ENCODE assay signal across 30 cellular contexts in the genomic region with DNA sequence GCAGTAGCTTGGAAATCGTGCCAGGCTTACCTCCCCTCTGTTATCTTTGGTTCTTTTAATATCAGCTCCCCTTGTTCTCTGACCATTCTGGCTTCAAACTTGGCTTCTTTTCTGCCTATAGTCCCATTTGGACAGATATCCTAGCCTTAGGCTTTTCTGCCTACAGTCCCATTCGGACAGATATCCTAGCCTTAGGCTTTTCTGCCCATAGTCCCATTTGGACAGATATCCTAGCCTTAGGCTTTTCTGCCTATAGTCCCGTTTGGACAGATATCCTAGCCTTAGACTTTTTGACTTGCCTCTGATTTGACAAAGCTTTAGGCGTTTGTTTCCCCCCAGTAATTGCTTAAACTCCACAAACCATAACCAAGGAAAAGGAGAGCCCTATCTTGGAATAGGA. TPM values are rescaled to one million over a fixed set of nuclear protein-coding genes. Genes with fewer than 3 reads are reported as not detected.
DNase-seq lines count a peak whose midpoint lies in the region; ATAC-seq, FAIRE-seq and TF ChIP-seq lines count a peak whose summit lies in the region.
"Had no signal": no experiment of that assay in that cellular context is flagged by ENCODE, and none has a peak within 500 bp of the region (broad histone marks: within the 10 kb centered on the region; RNA-seq: fewer than 3 reads in every experiment).

No MANE protein-coding gene starts in this region.

- TF ChIP-seq RAD21 in HepG2 (CRISPR knock-in tag; IDR thresholded peaks at IDR 0.05) = no peak

- H3K27ac ChIP-seq in ACC112 (ENCODE audit: low read depth, low read length) (peak overlapping the region; percentile 28; the same call in 1 of the 2 replicates), Panc1 (ENCODE audit: low read length) (peak overlapping the region; percentile 68; the same call in 1 of the 2 replicates), HepG2 (ENCODE audit: extremely low read length, insufficient read depth, low read length) (no peak overlapping the region), osteoblast (ENCODE audit: low read depth, low read length) (peak overlapping the region; percentile 44), dorsolateral prefrontal cortex (peak overlapping the region in 4 of 59 donors; percentile 9 to 51 (median 24)), left ventricle myocardium inferior (replicated peaks) (no peak overlapping the region), ovary (no peak overlapping the region)
- H3K27ac ChIP-seq: HL-60, PC-9, SJSA1 had no signal

- no peak for TF ChIP-seq CTCF in Panc1 (IDR thresholded peaks at IDR 0.05)
- TF ChIP-seq CTCF in HepG2 (CRISPR knock-in tag; IDR thresholded peaks at IDR 0.05) = no peak
- no peak for TF ChIP-seq CTCF in osteoblast (IDR thresholded peaks at IDR 0.05; ENCODE audit: extremely low read depth, low read depth, low read length)
- TF ChIP-seq CTCF in dorsolateral prefrontal cortex (IDR thresholded peaks at IDR 0.05 in 54 of 56, conservative IDR thresholded peaks at IDR 0.05 in 2 of 56; ENCODE audit: low read depth in 1 of 56, partially characterized antibody in 56 of 56) = no peak
- TF ChIP-seq CTCF in left ventricle myocardium inferior (IDR thresholded peaks at IDR 0.05; ENCODE audit: borderline replicate concordance) = no peak
- no peak for TF ChIP-seq CTCF in ovary (IDR thresholded peaks at IDR 0.05)

- H3K79me2 ChIP-seq in ACC112 (ENCODE audit: control insufficient read depth, insufficient read depth, low read length, unreplicated experiment) (no peaks in the 10 kb centered on the region), HepG2 (ENCODE audit: insufficient read depth, low read length) (no peaks in the 10 kb centered on the region), osteoblast (ENCODE audit: insufficient read depth, low read length) (no peaks in the 10 kb centered on the region)

- BruUV-seq in Panc1 (replicated peaks; lab: Mats Ljungman, UMichigan) (no TSS peak), HepG2 (replicated peaks; lab: Mats Ljungman, UMichigan) (no TSS peak)

- no peaks in the 10 kb centered on the region for H4K20me1 ChIP-seq in HepG2 (ENCODE audit: insufficient read depth, low read length)
- H4K20me1 ChIP-seq in osteoblast (ENCODE audit: insufficient read depth, low read length) = no peaks in the 10 kb centered on the region

- H3K4me1 ChIP-seq in ACC112 (ENCODE audit: control insufficient read depth, insufficient read depth, low read length, unreplicated experiment) = peaks cover 44% of the 10 kb centered on the region
- peaks cover 36% of the 10 kb centered on the region for H3K4me1 ChIP-seq in Panc1 (ENCODE audit: control insufficient read depth, insufficient read depth, low read length)
- peaks cover 32% of the 10 kb centered on the region for H3K4me1 ChIP-seq in HepG2 (ENCODE audit: insufficient read depth, low read length)
- H3K4me1 ChIP-seq in osteoblast (ENCODE audit: insufficient read depth, low read length) = peaks cover 31% of the 10 kb centered on the region
- peaks cover 4% of the 10 kb centered on the region for H3K4me1 ChIP-seq in left ventricle myocardium inferior
- peaks cover 3% of the 10 kb centered on the region for H3K4me1 ChIP-seq in ovary (ENCODE audit: insufficient read depth)
- H3K4me1 ChIP-seq: BE2C had no signal

- 83% methylated on average over 4 of the region's 4 CpGs for WGBS in HepG2 (ENCODE audit: low lambda C conversion rate)
- 74 to 80% (median 79%) methylated on average over 4 of the region's 4 CpGs for WGBS in ovary, 3 donors

- H3K36me3 ChIP-seq in ACC112 (ENCODE audit: insufficient read depth, low read length) = no peaks in the 10 kb centered on the region
- no peaks in the 10 kb centered on the region for H3K36me3 ChIP-seq in Panc1 (ENCODE audit: control insufficient read depth, insufficient read depth, low read length)
- H3K36me3 ChIP-seq in HepG2 (replicated peaks in 1 of 2; ENCODE audit: control insufficient read depth in 1 of 2, insufficient read depth in 2 of 2, low read length in 2 of 2) = no peaks in the 10 kb centered on the region
- no peaks in the 10 kb centered on the region for H3K36me3 ChIP-seq in osteoblast (ENCODE audit: insufficient read depth, low read length)
- H3K36me3 ChIP-seq in left ventricle myocardium inferior = no peaks in the 10 kb centered on the region
- H3K36me3 ChIP-seq in ovary = no peaks in the 10 kb centered on the region
- H3K36me3 ChIP-seq: BE2C, MG63 had no signal

- DNase-seq in Panc1 (ENCODE audit: low read depth, low spot score) = no peak
- no peak for DNase-seq in HepG2 (ENCODE audit: low spot score)
- no peak for DNase-seq in osteoblast (ENCODE audit: insufficient read length, low spot score, missing footprints)
- no peak for DNase-seq in dorsolateral prefrontal cortex
- DNase-seq in left ventricle myocardium inferior = no peak
- no peak for DNase-seq in ovary
- DNase-seq: BE2C; CD8-positive, alpha-beta memory T cell; DMS153; DND-41; Kasumi-1; MG63; NCI-H1105 treated with DMSO at 0.1 percent for 48 hours; NCI-H146; NCI-H1930; NCI-H2107; NCI-H524; NCI-H748 treated with DMSO at 0.1 percent for 48 hours; NK-92 treated with Interleukin-12 subunit alpha and Interleukin-12 subunit beta, amount 100 ng/mL, for 24 hours; PC-9; Right ventricle myocardium superior; RPMI8226 had no signal

- POLR2A ChIA-PET in Panc1 (lab: Charles Lee) = no interaction called here
- POLR2A ChIA-PET in HepG2 (lab: Yijun Ruan, JAX) = interaction anchor here (1.7 kb wide), 1 partner anchor 12 kb away, joined by 7 read pairs; no protein-coding TSS in a partner anchor

- H3K4me3 ChIP-seq in ACC112 (ENCODE audit: low read depth, low read length) (no peak overlapping the region), Panc1 (ENCODE audit: low read depth in 2 of 2, low read length in 2 of 2) (no peak overlapping the region), HepG2 (replicated peaks in 1 of 3; ENCODE audit: insufficient read depth in 1 of 3, low read depth in 2 of 3, low read length in 3 of 3) (no peak overlapping the region), osteoblast (ENCODE audit: insufficient read depth, low read length) (no peak overlapping the region), dorsolateral prefrontal cortex (no peak overlapping the region), left ventricle myocardium inferior (no peak overlapping the region), ovary (no peak overlapping the region)
- H3K4me3 ChIP-seq: MG63, PC-9, SJSA1 had no signal

- no peaks in the 10 kb centered on the region for H3K9me3 ChIP-seq in Panc1 (ENCODE audit: control insufficient read depth, insufficient read depth, low read depth, low read length)
- H3K9me3 ChIP-seq in HepG2 (ENCODE audit: low read length) = no peaks in the 10 kb centered on the region
- no peaks in the 10 kb centered on the region for H3K9me3 ChIP-seq in osteoblast (ENCODE audit: low read depth, low read length)
- no peaks in the 10 kb centered on the region for H3K9me3 ChIP-seq in left ventricle myocardium inferior (replicated peaks)
- H3K9me3 ChIP-seq in ovary = no peaks in the 10 kb centered on the region
- H3K9me3 ChIP-seq: BE2C, MG63, SJSA1 had no signal

- TF ChIP-seq POLR2A in HepG2 (IDR thresholded peaks at IDR 0.05; ENCODE audit: insufficient read depth in 1 of 2, low read depth in 2 of 2, low read length in 2 of 2) = no peak
- TF ChIP-seq POLR2A in ovary (IDR thresholded peaks at IDR 0.05) = no peak

- no peak for TF ChIP-seq EP300 in HepG2 (IDR thresholded peaks at IDR 0.05; ENCODE audit: low read depth in 2 of 2, low read length in 2 of 2)
- no peak for TF ChIP-seq EP300 in HepG2 (CRISPR knock-in tag; IDR thresholded peaks at IDR 0.05; ENCODE audit: borderline replicate concordance)
- no peak for TF ChIP-seq EP300 in ovary (IDR thresholded peaks at IDR 0.05)

- ATAC-seq in Panc1 (no peak), HepG2 (no peak), GM19397 (IDR thresholded peaks at IDR 0.05; ENCODE audit: unreplicated experiment) (no peak)

- H3K4me2 ChIP-seq in HepG2 (ENCODE audit: low read depth, low read length) (0 out of 2 replicates have a peak overlapping the region, but pooled peaks have one; percentile 59), osteoblast (ENCODE audit: insufficient read depth, low read length) (no peak overlapping the region)
- H3K4me2 ChIP-seq: PC-9 had no signal

- in situ Hi-C loops in Panc1 (cut with HindIII; ENCODE audit: low pct_unique_long_range_greater_than_20kb, low sequenced_read_pairs) = loop anchor here (10.0 kb wide), 1 partner anchor 90 kb away; no protein-coding TSS in a partner anchor
- in situ Hi-C loops in HepG2 (cut with HindIII; ENCODE audit: extremely low pct_ligation_motif_present, low pct_unique_long_range_greater_than_20kb) = loop anchor here (5.0 kb wide), 1 partner anchor 223 kb away; no protein-coding TSS in a partner anchor

- H3K27me3 ChIP-seq in ACC112 (ENCODE audit: insufficient read depth, low read length) (no peaks in the 10 kb centered on the region), Panc1 (ENCODE audit: control insufficient read depth, insufficient read depth, low read length) (no peaks in the 10 kb centered on the region), HepG2 (ENCODE audit: control insufficient read depth in 1 of 2, insufficient read depth in 2 of 2, low read length in 2 of 2) (no peaks in the 10 kb centered on the region), osteoblast (ENCODE audit: insufficient read depth, low read length) (no peaks in the 10 kb centered on the region), dorsolateral prefrontal cortex (no peaks in the 10 kb centered on the region), left ventricle myocardium inferior (ENCODE audit: low read depth) (no peaks in the 10 kb centered on the region), ovary (no peaks in the 10 kb centered on the region)
- H3K27me3 ChIP-seq: BE2C, MG63, SJSA1 had no signal

- H2AFZ ChIP-seq in ACC112 (ENCODE audit: low read length, unreplicated experiment) (no peak overlapping the region), HepG2 (ENCODE audit: low read length) (no peak overlapping the region), osteoblast (ENCODE audit: low read length) (no peak overlapping the region)
- H2AFZ ChIP-seq: PC-9 had no signal

- CTCF ChIA-PET in Panc1 (lab: Charles Lee) = no interaction called here
- CTCF ChIA-PET in HepG2 (lab: Yijun Ruan, JAX; ENCODE audit: low intra/inter-chr PET ratio, low total read pairs) = no interaction called here

- intact Hi-C loops in Panc1 (cut with micrococcal nuclease; ENCODE audit: unreplicated experiment) (no loop called here), HepG2 (cut with micrococcal nuclease; ENCODE audit: unreplicated experiment) (loop anchor here (5.0 kb wide), 1 partner anchor 82 kb away; a partner anchor contains a TSS), dorsolateral prefrontal cortex (cut with DNase I) (no loop called here), left ventricle myocardium inferior (cut with micrococcal nuclease) (no loop called here), ovary (cut with DNase I) (loop anchor here in 3 of 4 donors (5.0 kb wide), 1 partner anchor 218 kb away; no protein-coding TSS in a partner anchor)

- no peak for FAIRE-seq in HepG2 (lab: Jason Lieb, UNC)
- FAIRE-seq: GM12892 had no signal

- H3K9ac ChIP-seq in HepG2 (ENCODE audit: insufficient read depth, low read depth, low read length) = no peak overlapping the region

RNA-seq across cellular contexts. Expression of a gene that starts 25.6 kb away (rescaled TPM):
- total RNA-seq in Panc1 (2021; ENCODE audit: unreplicated experiment) = 19.3 TPM
- polyA plus RNA-seq in Panc1 (2012; ENCODE audit: insufficient read length) = 13.6 TPM
- total RNA-seq in HepG2 (2016; rRNA removed; fragmentation: Illumina TruSeq; extraction: Trizol) = 16.7 and 21.0 TPM in 2 replicates
- total RNA-seq in HepG2 (2016; cell fraction: cytosol; rRNA removed; fragmentation: Illumina TruSeq; extraction: Trizol; ENCODE audit: low read depth) = 1.2 and 1.5 TPM in 2 replicates
- 15.5 and 19.9 TPM in 2 replicates for total RNA-seq in HepG2 (2016; cell fraction: insoluble cytoplasmic fraction; rRNA removed; fragmentation: Illumina TruSeq; extraction: Trizol)
- total RNA-seq in HepG2 (2016; cell fraction: membrane; rRNA removed; fragmentation: Illumina TruSeq; extraction: Trizol) = 7.3 TPM in 2 replicates
- 27.0 and 27.7 TPM in 2 replicates for total RNA-seq in HepG2 (2016; cell fraction: nucleus; rRNA removed; fragmentation: Illumina TruSeq; extraction: Trizol)
- 5.2 TPM in 2 replicates for polyA plus RNA-seq in HepG2 (2011; rRNA removed)
- 2.2 and 2.7 TPM in 2 replicates for polyA plus RNA-seq in HepG2 (2011; cell fraction: cytosol; rRNA removed)
- polyA plus RNA-seq in HepG2 (2011; cell fraction: nucleus; rRNA removed) = 7.1 and 7.8 TPM in 2 replicates
- polyA plus RNA-seq in HepG2 (2012) = 7.1 and 8.1 TPM in 2 replicates
- polyA plus RNA-seq in HepG2 (2016; cell fraction: cytosol; fragmentation: Illumina TruSeq; extraction: Trizol; ENCODE audit: low read depth) = 0.27 and 0.35 TPM in 2 replicates
- 9.8 and 11.3 TPM in 2 replicates for polyA plus RNA-seq in HepG2 (2016; cell fraction: insoluble cytoplasmic fraction; fragmentation: Illumina TruSeq; extraction: Trizol; ENCODE audit: low read depth)
- polyA plus RNA-seq in HepG2 (2016; cell fraction: membrane; fragmentation: Illumina TruSeq; extraction: Trizol; ENCODE audit: low read depth) = 1.2 and 1.6 TPM in 2 replicates
- 16.7 and 19.0 TPM in 2 replicates for polyA plus RNA-seq in HepG2 (2016; cell fraction: nucleus; fragmentation: Illumina TruSeq; extraction: Trizol; ENCODE audit: insufficient read depth, low read depth)
- polyA minus RNA-seq in HepG2 (2011; rRNA and poly(A)+ RNA removed; ENCODE audit: low replicate concordance) = 34.4 and 211 TPM in 2 replicates
- polyA minus RNA-seq in HepG2 (2011; cell fraction: cytosol; rRNA and poly(A)+ RNA removed) = 8.0 and 11.1 TPM in 2 replicates
- polyA minus RNA-seq in HepG2 (2011; cell fraction: nucleus; rRNA and poly(A)+ RNA removed) = 44.5 and 48.6 TPM in 2 replicates
- 11.6 and 12.1 TPM in 2 replicates for total RNA-seq in osteoblast
- 10 to 100 TPM in 118 of 120 experiments, 1 to 10 TPM in 2; 8.5 to 41.5 (median 19.6) TPM for total RNA-seq in dorsolateral prefrontal cortex
- total RNA-seq in left ventricle myocardium inferior = 8.2 TPM
- total RNA-seq in ovary = 10 to 100 TPM in 5 of 7 donors, 1 to 10 TPM in 2; 5.5 to 25.1 (median 16.2) TPM
- polyA plus RNA-seq in ovary = 1 to 10 TPM; 5.3 to 6.7 TPM

RNA-seq across cellular contexts. Expression of a gene that starts 25.6 kb away (rescaled TPM):
- total RNA-seq in Panc1 (2021; ENCODE audit: unreplicated experiment) = 34.0 TPM
- 53.0 TPM for polyA plus RNA-seq in Panc1 (2012; ENCODE audit: insufficient read length)
- total RNA-seq in HepG2 (2016; rRNA removed; fragmentation: Illumina TruSeq; extraction: Trizol) = 17.2 and 17.4 TPM in 2 replicates
- total RNA-seq in HepG2 (2016; cell fraction: cytosol; rRNA removed; fragmentation: Illumina TruSeq; extraction: Trizol; ENCODE audit: low read depth) = 10.2 and 13.6 TPM in 2 replicates
- total RNA-seq in HepG2 (2016; cell fraction: insoluble cytoplasmic fraction; rRNA removed; fragmentation: Illumina TruSeq; extraction: Trizol) = 16.6 and 16.7 TPM in 2 replicates
- 27.6 and 32.6 TPM in 2 replicates for total RNA-seq in HepG2 (2016; cell fraction: membrane; rRNA removed; fragmentation: Illumina TruSeq; extraction: Trizol)
- 9.9 and 12.6 TPM in 2 replicates for total RNA-seq in HepG2 (2016; cell fraction: nucleus; rRNA removed; fragmentation: Illumina TruSeq; extraction: Trizol)
- polyA plus RNA-seq in HepG2 (2011; rRNA removed) = 15.8 and 23.0 TPM in 2 replicates
- 11.8 and 19.2 TPM in 2 replicates for polyA plus RNA-seq in HepG2 (2011; cell fraction: cytosol; rRNA removed)
- 5.3 and 5.8 TPM in 2 replicates for polyA plus RNA-seq in HepG2 (2011; cell fraction: nucleus; rRNA removed)
- 19.0 and 21.9 TPM in 2 replicates for polyA plus RNA-seq in HepG2 (2012)
- polyA plus RNA-seq in HepG2 (2016; cell fraction: cytosol; fragmentation: Illumina TruSeq; extraction: Trizol; ENCODE audit: low read depth) = 16.5 and 18.0 TPM in 2 replicates
- 21.8 and 24.0 TPM in 2 replicates for polyA plus RNA-seq in HepG2 (2016; cell fraction: insoluble cytoplasmic fraction; fragmentation: Illumina TruSeq; extraction: Trizol; ENCODE audit: low read depth)
- polyA plus RNA-seq in HepG2 (2016; cell fraction: membrane; fragmentation: Illumina TruSeq; extraction: Trizol; ENCODE audit: low read depth) = 30.5 and 31.8 TPM in 2 replicates
- polyA plus RNA-seq in HepG2 (2016; cell fraction: nucleus; fragmentation: Illumina TruSeq; extraction: Trizol; ENCODE audit: insufficient read depth, low read depth) = 23.1 and 23.3 TPM in 2 replicates
- 13.5 and 35.7 TPM in 2 replicates for polyA minus RNA-seq in HepG2 (2011; rRNA and poly(A)+ RNA removed; ENCODE audit: low replicate concordance)
- 8.9 and 10.1 TPM in 2 replicates for polyA minus RNA-seq in HepG2 (2011; cell fraction: cytosol; rRNA and poly(A)+ RNA removed)
- 7.6 and 10.9 TPM in 2 replicates for polyA minus RNA-seq in HepG2 (2011; cell fraction: nucleus; rRNA and poly(A)+ RNA removed)
- total RNA-seq in osteoblast = 4.7 and 5.1 TPM in 2 replicates
- 10 to 100 TPM; 10.6 to 48.1 (median 29.5) TPM for total RNA-seq in dorsolateral prefrontal cortex
- 6.1 TPM for total RNA-seq in left ventricle myocardium inferior
- total RNA-seq in ovary = 10 to 100 TPM in 2 of 7 donors, 1 to 10 TPM in 5; 5.3 to 30.3 (median 9.5) TPM
- 10 to 100 TPM in 1 of 2 donors, 1 to 10 TPM in 1; 6.0 to 19.1 TPM for polyA plus RNA-seq in ovary

RNA-seq across cellular contexts. Expression of a gene that starts 37.5 kb away (rescaled TPM):
- not detected for total RNA-seq in Panc1 (2021; ENCODE audit: unreplicated experiment)
- polyA plus RNA-seq in Panc1 (2012; ENCODE audit: insufficient read length) = not detected
- total RNA-seq in HepG2 (2016; rRNA removed; fragmentation: Illumina TruSeq; extraction: Trizol) = not detected in 2 replicates
- total RNA-seq in HepG2 (2016; cell fraction: cytosol; rRNA removed; fragmentation: Illumina TruSeq; extraction: Trizol; ENCODE audit: low read depth) = not detected in 2 replicates
- total RNA-seq in HepG2 (2016; cell fraction: insoluble cytoplasmic fraction; rRNA removed; fragmentation: Illumina TruSeq; extraction: Trizol) = not detected in 2 replicates
- not detected in 2 replicates for total RNA-seq in HepG2 (2016; cell fraction: membrane; rRNA removed; fragmentation: Illumina TruSeq; extraction: Trizol)
- total RNA-seq in HepG2 (2016; cell fraction: nucleus; rRNA removed; fragmentation: Illumina TruSeq; extraction: Trizol) = not detected in 2 replicates
- polyA plus RNA-seq in HepG2 (2011; rRNA removed) = not detected in 2 replicates
- not detected in 2 replicates for polyA plus RNA-seq in HepG2 (2011; cell fraction: cytosol; rRNA removed)
- not detected in 2 replicates for polyA plus RNA-seq in HepG2 (2011; cell fraction: nucleus; rRNA removed)
- not detected in 2 replicates for polyA plus RNA-seq in HepG2 (2012)
- polyA plus RNA-seq in HepG2 (2016; cell fraction: cytosol; fragmentation: Illumina TruSeq; extraction: Trizol; ENCODE audit: low read depth) = not detected in 2 replicates
- not detected in 2 replicates for polyA plus RNA-seq in HepG2 (2016; cell fraction: insoluble cytoplasmic fraction; fragmentation: Illumina TruSeq; extraction: Trizol; ENCODE audit: low read depth)
- not detected in 2 replicates for polyA plus RNA-seq in HepG2 (2016; cell fraction: membrane; fragmentation: Illumina TruSeq; extraction: Trizol; ENCODE audit: low read depth)
- polyA plus RNA-seq in HepG2 (2016; cell fraction: nucleus; fragmentation: Illumina TruSeq; extraction: Trizol; ENCODE audit: insufficient read depth, low read depth) = not detected in 2 replicates
- polyA minus RNA-seq in HepG2 (2011; rRNA and poly(A)+ RNA removed; ENCODE audit: low replicate concordance) = not detected in 2 replicates
- not detected in 2 replicates for polyA minus RNA-seq in HepG2 (2011; cell fraction: cytosol; rRNA and poly(A)+ RNA removed)
- polyA minus RNA-seq in HepG2 (2011; cell fraction: nucleus; rRNA and poly(A)+ RNA removed) = not detected in 2 replicates
- not detected in 2 replicates for total RNA-seq in osteoblast
- total RNA-seq in dorsolateral prefrontal cortex = 1 to 10 TPM in 24 of 120 experiments, under 1 TPM in 60, not detected in 36; 0.08 to 2.5 (median 0.59) TPM
- total RNA-seq in left ventricle myocardium inferior = not detected
- total RNA-seq in ovary = under 1 TPM in 5 of 7 donors, not detected in 2; 0.15 to 0.67 (median 0.41) TPM
- under 1 TPM; 0.10 to 0.22 TPM for polyA plus RNA-seq in ovary
- total RNA-seq: A673; CD8-positive, alpha-beta memory T cell; H4; PC-9; Right ventricle myocardium superior had no signal
- polyA plus RNA-seq: CD14-positive monocyte had no signal

Comparison
In these comparisons a context has a peak if more than half of its experiments do, and no peak if none do; other contexts are left out.
1. H3K27ac ChIP-seq: peak in ACC112 (single experiment), Panc1 (single experiment) and osteoblast (single experiment); none in HepG2 (single experiment), left ventricle myocardium inferior (single experiment) and ovary (0 of 2).
2. intact Hi-C loops: an anchor here in HepG2 (5.0 kb wide) and ovary (5.0 kb wide); none called in Panc1, dorsolateral prefrontal cortex and left ventricle myocardium inferior.